In genomic region chr19:531753-532571, GRCh38 we compare ENCODE assay signal across 8 cellular contexts. TPM values are rescaled to one million over a fixed set of nuclear protein-coding genes. Genes with fewer than 3 reads are reported as not detected.
DNase-seq lines count a peak whose midpoint lies in the region; TF ChIP-seq lines count a peak whose summit lies in the region.

CDC34 (plus strand) TSS chr19:531760; CDS start chr19:531932, 172 bp downstream.

- H3K9me3 ChIP-seq in ascending aorta, result no peaks in the 10 kb centered on the region

- peaks cover 20 to 21% of the 10 kb centered on the region in 2 donors for H3K36me3 ChIP-seq in ascending aorta

- DNase-seq in CD14-positive monocyte (ENCODE audit: low spot score), result no peak
- DNase-seq in GM19238 (ENCODE audit: insufficient read length, low spot score), result peak; percentile 65
- DNase-seq in HT1080 (ENCODE audit: low read depth), result no peak
- no peak for DNase-seq in ascending aorta (ENCODE audit: low spot score in 2 of 2)
- DNase-seq in cerebellar nuclear complex (lab: John Stamatoyannopoulos, UW), result no peak
- DNase-seq in pons (ENCODE audit: low spot score), result no peak

- TF ChIP-seq CTCF in CD14-positive monocyte (IDR thresholded peaks at IDR 0.05) (no peak), ascending aorta (IDR thresholded peaks at IDR 0.05) (no peak)

- H3K27ac Mint-ChIP-seq in CD14-positive monocyte, result peak within 1 kb of the TSS in 6 of 7 donors; percentile 45 to 95 (median 89)

- peak within 1 kb of the TSS; percentile 91 to 99 for H3K4me3 ChIP-seq in ascending aorta
- peak within 1 kb of the TSS; percentile 83 for H3K4me3 ChIP-seq in iPS-11a (ENCODE audit: low read depth, low read length)
- peak within 1 kb of the TSS; percentile 69 to 99 (median 96) for H3K4me3 ChIP-seq in skin epidermis

- peaks cover 16 to 24% of the 10 kb centered on the region in 2 donors for H3K4me1 ChIP-seq in ascending aorta

- no peaks in the 10 kb centered on the region for H3K27me3 ChIP-seq in ascending aorta

- peaks cover 23% of the 10 kb centered on the region for H3K4me1 Mint-ChIP-seq in CD14-positive monocyte

- intact Hi-C loops in CD14-positive monocyte (cut with micrococcal nuclease) (loop anchor here (1.0 to 10.0 kb wide), 4 partner anchors 25 to 103 kb away; partner anchors contain the start of genes BSG (in 1 of the 2), FGF22 (in 1 of the 2), POLRMT (in 1 of the 2) and TPGS1 (in 1 of the 2)), ascending aorta (cut with DNase I) (loop anchor here (1.0 to 2.0 kb wide), 3 partner anchors 25 to 265 kb away; partner anchors contain the start of genes BSG, PTBP1 and TPGS1)

- H3K9me3 Mint-ChIP-seq in CD14-positive monocyte, result peaks cover 0 to 6% (median 3%) of the 10 kb centered on the region in 7 donors

- peaks cover 6 to 16% of the 10 kb centered on the region in 2 donors for H3K36me3 Mint-ChIP-seq in CD14-positive monocyte

- peak within 1 kb of the TSS; percentile 88 to 92 for H3K4me3 Mint-ChIP-seq in CD14-positive monocyte

- peak within 1 kb of the TSS; percentile 93 to 95 for H3K27ac ChIP-seq in ascending aorta
- H3K27ac ChIP-seq in skin epidermis, result peak within 1 kb of the TSS; percentile 81 to 99 (median 96)

- H3K27me3 Mint-ChIP-seq in CD14-positive monocyte (ENCODE audit: low read depth in 3 of 3), result peaks cover 0 to 2% (median 1%) of the 10 kb centered on the region in 3 donors

RNA-seq across cellular contexts. Expression of gene CDC34, which starts in this region (rescaled TPM):
- 10 to 100 TPM; 25.2 to 43.0 TPM for polyA plus RNA-seq in CD14-positive monocyte
- 107 and 110 TPM in 2 replicates for total RNA-seq in HT1080 (2014; rRNA removed; shearing (Covaris generic))
- polyA plus RNA-seq in HT1080 (2015; cell fraction: cytosol; rRNA removed), result 51.4 and 65.4 TPM in 2 replicates
- 31.6 and 41.6 TPM in 2 replicates for polyA plus RNA-seq in HT1080 (2015; cell fraction: nucleus; rRNA removed)
- 124 TPM for total RNA-seq in ascending aorta
